1 cellular context compared by ENCODE assay signal in the genomic region with DNA sequence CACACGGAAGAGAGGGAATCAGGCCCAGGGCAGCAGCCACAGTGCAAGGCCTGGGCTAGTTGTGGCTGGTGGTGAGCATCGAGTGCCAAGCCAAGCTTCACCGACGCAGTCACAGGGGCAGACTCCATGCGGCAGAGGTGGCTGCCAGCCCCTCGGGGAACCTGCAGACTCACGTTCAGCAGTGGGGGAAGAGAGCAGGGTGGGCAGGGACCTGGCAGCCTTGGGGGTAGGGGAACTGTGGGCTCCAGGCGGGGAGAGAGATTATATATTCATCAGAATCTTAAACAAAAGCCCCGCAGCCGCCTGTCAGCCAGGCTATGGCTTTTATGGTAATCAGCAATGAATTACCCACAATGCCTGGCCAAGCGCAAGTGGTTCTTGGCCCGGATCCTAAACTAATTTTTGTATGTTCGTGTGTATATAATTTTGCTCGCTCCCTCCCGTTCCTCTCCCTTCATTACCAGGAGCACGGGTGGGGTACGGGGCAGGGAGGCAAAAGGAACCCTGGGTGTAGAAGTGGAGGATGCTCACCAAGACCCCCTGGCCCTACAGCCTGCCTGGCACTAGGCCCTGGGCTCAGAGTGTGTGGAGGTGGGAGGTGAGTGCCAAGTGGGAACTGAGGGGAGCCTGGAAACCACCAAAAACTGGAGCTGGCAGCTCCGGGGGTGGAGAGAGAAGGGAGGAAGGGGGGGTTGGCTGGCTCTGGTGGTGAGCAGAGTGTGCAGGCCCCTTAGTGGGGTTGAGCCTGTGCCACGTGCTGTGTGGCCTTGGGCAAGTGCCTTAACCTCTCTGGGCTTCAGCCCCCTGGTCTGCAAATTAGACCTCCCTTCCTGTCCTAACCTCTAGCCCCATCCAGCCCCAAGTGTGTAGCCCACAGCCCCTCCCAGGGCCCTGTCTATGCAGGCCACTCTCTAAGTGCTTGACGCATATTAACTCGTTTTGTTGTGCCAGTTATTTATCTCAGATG.
TF ChIP-seq lines count a peak whose summit lies in the region.

No MANE protein-coding gene starts in this region.

TF ChIP-seq in K562, 482 proteins besides CTCF, POLR2A, EP300 and RAD21 (continued from another document and continues in another):
- TF ChIP-seq, protein P1, sequence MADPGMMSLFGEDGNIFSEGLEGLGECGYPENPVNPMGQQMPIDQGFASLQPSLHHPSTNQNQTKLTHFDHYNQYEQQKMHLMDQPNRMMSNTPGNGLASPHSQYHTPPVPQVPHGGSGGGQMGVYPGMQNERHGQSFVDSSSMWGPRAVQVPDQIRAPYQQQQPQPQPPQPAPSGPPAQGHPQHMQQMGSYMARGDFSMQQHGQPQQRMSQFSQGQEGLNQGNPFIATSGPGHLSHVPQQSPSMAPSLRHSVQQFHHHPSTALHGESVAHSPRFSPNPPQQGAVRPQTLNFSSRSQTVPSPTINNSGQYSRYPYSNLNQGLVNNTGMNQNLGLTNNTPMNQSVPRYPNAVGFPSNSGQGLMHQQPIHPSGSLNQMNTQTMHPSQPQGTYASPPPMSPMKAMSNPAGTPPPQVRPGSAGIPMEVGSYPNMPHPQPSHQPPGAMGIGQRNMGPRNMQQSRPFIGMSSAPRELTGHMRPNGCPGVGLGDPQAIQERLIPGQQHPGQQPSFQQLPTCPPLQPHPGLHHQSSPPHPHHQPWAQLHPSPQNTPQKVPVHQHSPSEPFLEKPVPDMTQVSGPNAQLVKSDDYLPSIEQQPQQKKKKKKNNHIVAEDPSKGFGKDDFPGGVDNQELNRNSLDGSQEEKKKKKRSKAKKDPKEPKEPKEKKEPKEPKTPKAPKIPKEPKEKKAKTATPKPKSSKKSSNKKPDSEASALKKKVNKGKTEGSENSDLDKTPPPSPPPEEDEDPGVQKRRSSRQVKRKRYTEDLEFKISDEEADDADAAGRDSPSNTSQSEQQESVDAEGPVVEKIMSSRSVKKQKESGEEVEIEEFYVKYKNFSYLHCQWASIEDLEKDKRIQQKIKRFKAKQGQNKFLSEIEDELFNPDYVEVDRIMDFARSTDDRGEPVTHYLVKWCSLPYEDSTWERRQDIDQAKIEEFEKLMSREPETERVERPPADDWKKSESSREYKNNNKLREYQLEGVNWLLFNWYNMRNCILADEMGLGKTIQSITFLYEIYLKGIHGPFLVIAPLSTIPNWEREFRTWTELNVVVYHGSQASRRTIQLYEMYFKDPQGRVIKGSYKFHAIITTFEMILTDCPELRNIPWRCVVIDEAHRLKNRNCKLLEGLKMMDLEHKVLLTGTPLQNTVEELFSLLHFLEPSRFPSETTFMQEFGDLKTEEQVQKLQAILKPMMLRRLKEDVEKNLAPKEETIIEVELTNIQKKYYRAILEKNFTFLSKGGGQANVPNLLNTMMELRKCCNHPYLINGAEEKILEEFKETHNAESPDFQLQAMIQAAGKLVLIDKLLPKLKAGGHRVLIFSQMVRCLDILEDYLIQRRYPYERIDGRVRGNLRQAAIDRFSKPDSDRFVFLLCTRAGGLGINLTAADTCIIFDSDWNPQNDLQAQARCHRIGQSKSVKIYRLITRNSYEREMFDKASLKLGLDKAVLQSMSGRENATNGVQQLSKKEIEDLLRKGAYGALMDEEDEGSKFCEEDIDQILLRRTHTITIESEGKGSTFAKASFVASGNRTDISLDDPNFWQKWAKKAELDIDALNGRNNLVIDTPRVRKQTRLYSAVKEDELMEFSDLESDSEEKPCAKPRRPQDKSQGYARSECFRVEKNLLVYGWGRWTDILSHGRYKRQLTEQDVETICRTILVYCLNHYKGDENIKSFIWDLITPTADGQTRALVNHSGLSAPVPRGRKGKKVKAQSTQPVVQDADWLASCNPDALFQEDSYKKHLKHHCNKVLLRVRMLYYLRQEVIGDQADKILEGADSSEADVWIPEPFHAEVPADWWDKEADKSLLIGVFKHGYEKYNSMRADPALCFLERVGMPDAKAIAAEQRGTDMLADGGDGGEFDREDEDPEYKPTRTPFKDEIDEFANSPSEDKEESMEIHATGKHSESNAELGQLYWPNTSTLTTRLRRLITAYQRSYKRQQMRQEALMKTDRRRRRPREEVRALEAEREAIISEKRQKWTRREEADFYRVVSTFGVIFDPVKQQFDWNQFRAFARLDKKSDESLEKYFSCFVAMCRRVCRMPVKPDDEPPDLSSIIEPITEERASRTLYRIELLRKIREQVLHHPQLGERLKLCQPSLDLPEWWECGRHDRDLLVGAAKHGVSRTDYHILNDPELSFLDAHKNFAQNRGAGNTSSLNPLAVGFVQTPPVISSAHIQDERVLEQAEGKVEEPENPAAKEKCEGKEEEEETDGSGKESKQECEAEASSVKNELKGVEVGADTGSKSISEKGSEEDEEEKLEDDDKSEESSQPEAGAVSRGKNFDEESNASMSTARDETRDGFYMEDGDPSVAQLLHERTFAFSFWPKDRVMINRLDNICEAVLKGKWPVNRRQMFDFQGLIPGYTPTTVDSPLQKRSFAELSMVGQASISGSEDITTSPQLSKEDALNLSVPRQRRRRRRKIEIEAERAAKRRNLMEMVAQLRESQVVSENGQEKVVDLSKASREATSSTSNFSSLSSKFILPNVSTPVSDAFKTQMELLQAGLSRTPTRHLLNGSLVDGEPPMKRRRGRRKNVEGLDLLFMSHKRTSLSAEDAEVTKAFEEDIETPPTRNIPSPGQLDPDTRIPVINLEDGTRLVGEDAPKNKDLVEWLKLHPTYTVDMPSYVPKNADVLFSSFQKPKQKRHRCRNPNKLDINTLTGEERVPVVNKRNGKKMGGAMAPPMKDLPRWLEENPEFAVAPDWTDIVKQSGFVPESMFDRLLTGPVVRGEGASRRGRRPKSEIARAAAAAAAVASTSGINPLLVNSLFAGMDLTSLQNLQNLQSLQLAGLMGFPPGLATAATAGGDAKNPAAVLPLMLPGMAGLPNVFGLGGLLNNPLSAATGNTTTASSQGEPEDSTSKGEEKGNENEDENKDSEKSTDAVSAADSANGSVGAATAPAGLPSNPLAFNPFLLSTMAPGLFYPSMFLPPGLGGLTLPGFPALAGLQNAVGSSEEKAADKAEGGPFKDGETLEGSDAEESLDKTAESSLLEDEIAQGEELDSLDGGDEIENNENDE (IDR thresholded peaks at IDR 0.05; ENCODE audit: low read depth, low read length) = no peak
- TF ChIP-seq BDP1 (IDR thresholded peaks at IDR 0.05; ENCODE audit: insufficient read depth, insufficient read length) (no peak), DMBX1 (CRISPR knock-in tag; IDR thresholded peaks at IDR 0.05; ENCODE audit: borderline replicate concordance) (no peak), ZNF24 (IDR thresholded peaks at IDR 0.05) (no peak), FOXJ3 (CRISPR knock-in tag; IDR thresholded peaks at IDR 0.05) (no peak), ADNP (tag; IDR thresholded peaks at IDR 0.05) (peak; percentile 74; the same call in 1 of the 2 replicates), GATAD2A (IDR thresholded peaks at IDR 0.05) (no peak), L3MBTL2 (IDR thresholded peaks at IDR 0.05) (no peak), FOXJ2 (tag; IDR thresholded peaks at IDR 0.05) (no peak), NCOA4 (IDR thresholded peaks at IDR 0.05; ENCODE audit: partially characterized antibody) (no peak), ELF4 (CRISPR knock-in tag; IDR thresholded peaks at IDR 0.05) (peak; percentile 96), CHCHD3 (CRISPR knock-in tag; IDR thresholded peaks at IDR 0.05) (peak; percentile 96), ZNF79 (CRISPR knock-in tag; IDR thresholded peaks at IDR 0.05; ENCODE audit: low read depth) (no peak), ZSCAN32 (CRISPR knock-in tag; IDR thresholded peaks at IDR 0.05) (peak; percentile 60; the same call in 1 of the 2 replicates), ZNF282 (CRISPR knock-in tag; IDR thresholded peaks at IDR 0.05) (no peak), CHD1 (IDR thresholded peaks at IDR 0.05; ENCODE audit: low read length) (no peak), SREBF2 (CRISPR knock-in tag; IDR thresholded peaks at IDR 0.05) (no peak), ZNF830 (CRISPR knock-in tag; IDR thresholded peaks at IDR 0.05) (0 out of 2 replicates have a peak, but pooled peaks have one; percentile 57), RBFOX2 (IDR thresholded peaks at IDR 0.05; ENCODE audit: low read depth, low read length) (peak; percentile 95), RUNX1 (IDR thresholded peaks at IDR 0.05; ENCODE audit: low read depth) (peak; percentile 33; the same call in 1 of the 2 replicates), BCL6 (CRISPR knock-in tag; IDR thresholded peaks at IDR 0.05) (no peak)
- TF ChIP-seq, protein P2, sequence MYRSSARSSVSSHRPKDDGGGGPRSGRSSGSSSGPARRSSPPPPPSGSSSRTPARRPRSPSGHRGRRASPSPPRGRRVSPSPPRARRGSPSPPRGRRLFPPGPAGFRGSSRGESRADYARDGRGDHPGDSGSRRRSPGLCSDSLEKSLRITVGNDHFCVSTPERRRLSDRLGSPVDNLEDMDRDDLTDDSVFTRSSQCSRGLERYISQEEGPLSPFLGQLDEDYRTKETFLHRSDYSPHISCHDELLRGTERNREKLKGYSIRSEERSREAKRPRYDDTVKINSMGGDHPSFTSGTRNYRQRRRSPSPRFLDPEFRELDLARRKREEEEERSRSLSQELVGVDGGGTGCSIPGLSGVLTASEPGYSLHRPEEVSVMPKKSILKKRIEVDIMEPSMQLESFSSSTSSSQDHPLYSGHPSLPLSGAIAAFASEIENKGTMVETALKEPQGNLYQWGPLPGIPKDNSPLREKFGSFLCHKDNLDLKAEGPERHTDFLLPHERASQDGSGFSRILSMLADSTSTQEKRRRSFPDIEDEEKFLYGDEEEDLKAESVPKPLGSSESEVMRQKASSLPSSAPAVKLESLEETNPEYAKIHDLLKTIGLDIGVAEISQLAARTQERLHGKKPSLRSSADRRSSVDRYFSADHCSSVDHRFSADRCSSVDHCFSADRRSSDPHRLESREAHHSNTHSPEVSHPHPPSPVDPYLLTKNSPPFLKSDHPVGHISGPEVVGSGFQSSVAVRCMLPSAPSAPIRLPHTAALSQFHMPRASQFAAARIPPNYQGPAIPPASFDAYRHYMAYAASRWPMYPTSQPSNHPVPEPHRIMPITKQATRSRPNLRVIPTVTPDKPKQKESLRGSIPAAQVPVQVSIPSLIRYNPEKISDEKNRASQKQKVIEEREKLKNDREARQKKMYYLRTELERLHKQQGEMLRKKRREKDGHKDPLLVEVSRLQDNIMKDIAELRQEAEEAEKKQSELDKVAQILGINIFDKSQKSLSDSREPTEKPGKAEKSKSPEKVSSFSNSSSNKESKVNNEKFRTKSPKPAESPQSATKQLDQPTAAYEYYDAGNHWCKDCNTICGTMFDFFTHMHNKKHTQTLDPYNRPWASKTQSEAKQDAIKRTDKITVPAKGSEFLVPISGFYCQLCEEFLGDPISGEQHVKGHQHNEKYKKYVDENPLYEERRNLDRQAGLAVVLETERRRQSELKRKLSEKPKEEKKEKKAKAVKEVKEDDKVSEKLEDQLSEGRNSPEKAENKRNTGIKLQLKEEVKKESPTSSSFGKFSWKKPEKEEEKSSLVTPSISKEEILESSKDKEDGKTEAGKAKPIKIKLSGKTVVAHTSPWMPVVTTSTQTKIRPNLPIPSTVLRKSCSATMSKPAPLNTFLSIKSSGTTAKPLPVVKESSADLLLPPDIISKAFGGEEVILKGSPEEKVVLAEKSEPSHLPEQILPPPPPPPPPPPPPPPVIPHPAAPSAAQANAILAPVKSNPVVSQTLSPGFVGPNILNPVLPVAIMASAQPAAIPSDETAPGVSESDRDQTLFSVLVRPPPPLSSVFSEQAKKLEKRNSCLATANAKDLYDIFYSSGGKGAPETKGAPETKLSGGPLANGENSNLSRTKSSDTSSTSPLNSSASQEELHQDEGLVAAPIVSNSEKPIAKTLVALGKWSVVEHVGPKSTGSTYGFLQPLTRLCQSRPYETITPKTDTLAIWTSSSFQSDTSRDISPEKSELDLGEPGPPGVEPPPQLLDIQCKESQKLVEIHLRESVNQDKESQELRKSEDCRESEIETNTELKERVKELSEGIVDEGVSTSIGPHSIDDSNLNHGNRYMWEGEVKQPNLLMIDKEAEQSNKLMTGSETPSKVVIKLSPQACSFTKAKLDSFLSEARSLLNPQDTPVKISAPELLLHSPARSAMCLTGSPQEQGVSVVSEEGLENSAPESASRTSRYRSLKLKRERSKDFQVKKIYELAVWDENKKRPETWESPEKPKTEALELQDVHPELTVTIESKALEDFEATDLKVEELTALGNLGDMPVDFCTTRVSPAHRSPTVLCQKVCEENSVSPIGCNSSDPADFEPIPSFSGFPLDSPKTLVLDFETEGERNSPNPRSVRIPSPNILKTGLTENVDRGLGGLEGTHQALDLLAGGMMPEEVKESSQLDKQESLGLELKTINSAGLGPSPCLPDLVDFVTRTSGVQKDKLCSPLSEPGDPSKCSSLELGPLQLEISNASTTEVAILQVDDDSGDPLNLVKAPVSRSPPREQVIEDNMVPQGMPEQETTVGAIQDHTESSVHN (IDR thresholded peaks at IDR 0.05; ENCODE audit: borderline replicate concordance in 1 of 2, low read depth in 1 of 2) = no peak
- TF ChIP-seq, protein P3, sequence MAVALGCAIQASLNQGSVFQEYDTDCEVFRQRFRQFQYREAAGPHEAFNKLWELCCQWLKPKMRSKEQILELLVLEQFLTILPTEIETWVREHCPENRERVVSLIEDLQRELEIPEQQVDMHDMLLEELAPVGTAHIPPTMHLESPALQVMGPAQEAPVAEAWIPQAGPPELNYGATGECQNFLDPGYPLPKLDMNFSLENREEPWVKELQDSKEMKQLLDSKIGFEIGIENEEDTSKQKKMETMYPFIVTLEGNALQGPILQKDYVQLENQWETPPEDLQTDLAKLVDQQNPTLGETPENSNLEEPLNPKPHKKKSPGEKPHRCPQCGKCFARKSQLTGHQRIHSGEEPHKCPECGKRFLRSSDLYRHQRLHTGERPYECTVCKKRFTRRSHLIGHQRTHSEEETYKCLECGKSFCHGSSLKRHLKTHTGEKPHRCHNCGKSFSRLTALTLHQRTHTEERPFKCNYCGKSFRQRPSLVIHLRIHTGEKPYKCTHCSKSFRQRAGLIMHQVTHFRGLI (CRISPR knock-in tag; IDR thresholded peaks at IDR 0.05) = no peak
- TF ChIP-seq, protein P4, sequence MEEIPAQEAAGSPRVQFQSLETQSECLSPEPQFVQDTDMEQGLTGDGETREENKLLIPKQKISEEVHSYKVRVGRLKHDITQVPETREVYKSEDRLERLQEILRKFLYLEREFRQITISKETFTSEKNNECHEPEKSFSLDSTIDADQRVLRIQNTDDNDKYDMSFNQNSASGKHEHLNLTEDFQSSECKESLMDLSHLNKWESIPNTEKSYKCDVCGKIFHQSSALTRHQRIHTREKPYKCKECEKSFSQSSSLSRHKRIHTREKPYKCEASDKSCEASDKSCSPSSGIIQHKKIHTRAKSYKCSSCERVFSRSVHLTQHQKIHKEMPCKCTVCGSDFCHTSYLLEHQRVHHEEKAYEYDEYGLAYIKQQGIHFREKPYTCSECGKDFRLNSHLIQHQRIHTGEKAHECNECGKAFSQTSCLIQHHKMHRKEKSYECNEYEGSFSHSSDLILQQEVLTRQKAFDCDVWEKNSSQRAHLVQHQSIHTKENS (CRISPR knock-in tag; IDR thresholded peaks at IDR 0.05) = no peak
- TF ChIP-seq, protein P5, sequence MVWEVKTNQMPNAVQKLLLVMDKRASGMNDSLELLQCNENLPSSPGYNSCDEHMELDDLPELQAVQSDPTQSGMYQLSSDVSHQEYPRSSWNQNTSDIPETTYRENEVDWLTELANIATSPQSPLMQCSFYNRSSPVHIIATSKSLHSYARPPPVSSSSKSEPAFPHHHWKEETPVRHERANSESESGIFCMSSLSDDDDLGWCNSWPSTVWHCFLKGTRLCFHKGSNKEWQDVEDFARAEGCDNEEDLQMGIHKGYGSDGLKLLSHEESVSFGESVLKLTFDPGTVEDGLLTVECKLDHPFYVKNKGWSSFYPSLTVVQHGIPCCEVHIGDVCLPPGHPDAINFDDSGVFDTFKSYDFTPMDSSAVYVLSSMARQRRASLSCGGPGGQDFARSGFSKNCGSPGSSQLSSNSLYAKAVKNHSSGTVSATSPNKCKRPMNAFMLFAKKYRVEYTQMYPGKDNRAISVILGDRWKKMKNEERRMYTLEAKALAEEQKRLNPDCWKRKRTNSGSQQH (CRISPR knock-in tag; IDR thresholded peaks at IDR 0.05) = peak; percentile 99
- TF ChIP-seq, protein P6, sequence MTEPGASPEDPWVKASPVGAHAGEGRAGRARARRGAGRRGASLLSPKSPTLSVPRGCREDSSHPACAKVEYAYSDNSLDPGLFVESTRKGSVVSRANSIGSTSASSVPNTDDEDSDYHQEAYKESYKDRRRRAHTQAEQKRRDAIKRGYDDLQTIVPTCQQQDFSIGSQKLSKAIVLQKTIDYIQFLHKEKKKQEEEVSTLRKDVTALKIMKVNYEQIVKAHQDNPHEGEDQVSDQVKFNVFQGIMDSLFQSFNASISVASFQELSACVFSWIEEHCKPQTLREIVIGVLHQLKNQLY (CRISPR knock-in tag; conservative IDR thresholded peaks at IDR 0.05) = peak in 1 of 2 experiments; percentile 89; a peak in 2 of 4 replicates
